ENCODE assay signal across 28 cellular contexts in genomic region chr2:222887124-222887523, GRCh38.
DNase-seq lines count a peak whose midpoint lies in the region; TF ChIP-seq lines count a peak whose summit lies in the region.
"Had no signal": no experiment of that assay in that cellular context is flagged by ENCODE, and none has a peak within 500 bp of the region (broad histone marks: within the 10 kb centered on the region; RNA-seq: fewer than 3 reads in every experiment).

No MANE protein-coding gene starts in this region.

- H3K36me3 Mint-ChIP-seq in nephron progenitor cell (ENCODE audit: low read depth) = peaks cover 42% of the 10 kb centered on the region
- peaks cover 30% of the 10 kb centered on the region for H3K36me3 Mint-ChIP-seq in activated T-cell treated with anti-CD3 and anti-CD28 coated beads, Interleukin-2, amount 50 U/mL, for 24 hours (ENCODE audit: low read depth)

- H3K27ac Mint-ChIP-seq in nephron progenitor cell = peak overlapping the region; percentile 10
- H3K27ac Mint-ChIP-seq in activated T-cell treated with anti-CD3 and anti-CD28 coated beads, Interleukin-2, amount 50 U/mL, for 24 hours = no peak overlapping the region
- H3K27ac Mint-ChIP-seq: activated CD4-positive, alpha-beta T cell treated with anti-CD3 and anti-CD28 coated beads, Interleukin-2, amount 10 ng/mL, durations not matched to agents 24 days and 14 days; brain; progenitor cell of endocrine pancreas had no signal

- no peak overlapping the region for H3K4me3 ChIP-seq in epithelial cell of esophagus (ENCODE audit: low read length)
- H3K4me3 ChIP-seq: BLaER1, HAP-1, tibial artery had no signal

- peak; percentile 44 for DNase-seq in ELR (ENCODE audit: low read depth)
- peak; percentile 43 for DNase-seq in HCEC 1CT
- peak; percentile 91 for DNase-seq in epithelial cell of esophagus (ENCODE audit: low read depth)
- no peak for DNase-seq in nephron progenitor cell
- no peak for DNase-seq in activated T-cell treated with anti-CD3 and anti-CD28 coated beads, Interleukin-2, amount 50 U/mL, for 24 hours
- DNase-seq in cerebellar nuclear complex (lab: John Stamatoyannopoulos, UW) = no peak
- no peak for DNase-seq in activated CD8-positive, alpha-beta memory T cell treated with anti-CD3 and anti-CD28 coated beads, Interleukin-2, amount 50 U/mL, for 4 hours
- DNase-seq: activated CD4-positive, alpha-beta T cell treated with anti-CD3 and anti-CD28 coated beads, Interleukin-2, amount 10 ng/mL, durations not matched to agents 24 days and 14 days; activated gamma-delta T cell treated with Interleukin-2 at 50 U/mL for 16 hours; activated T-cell treated with anti-CD3 and anti-CD28 coated beads, Interleukin-2, amount 50 U/mL, for 4 hours; DMS 273 treated with DMSO at 0.1 percent for 48 hours; glutamatergic neuron; Kasumi-1; left ventricle myocardium superior; naive B cell; NCI-H1417 treated with DMSO at 0.1 percent for 48 hours; NCI-H2029 treated with DMSO at 0.1 percent for 48 hours; NCI-H2227 treated with DMSO at 0.1 percent for 48 hours; NCI-H526 treated with DMSO at 0.1 percent for 48 hours; SIG-M5; stimulated activated CD4-positive, alpha-beta T cell treated with anti-CD3 and anti-CD28 coated beads, Interleukin-4, amount 100 ng/mL, for 1 hour; T-helper 9 cell; tibial artery; WERI-Rb-1 had no signal

- H3K9me3 Mint-ChIP-seq in nephron progenitor cell = peaks cover 17% of the 10 kb centered on the region
- no peaks in the 10 kb centered on the region for H3K9me3 Mint-ChIP-seq in activated T-cell treated with anti-CD3 and anti-CD28 coated beads, Interleukin-2, amount 50 U/mL, for 24 hours
- H3K9me3 Mint-ChIP-seq: activated CD4-positive, alpha-beta T cell treated with anti-CD3 and anti-CD28 coated beads, Interleukin-2, amount 10 ng/mL, durations not matched to agents 24 days and 14 days; activated T-cell treated with anti-CD3 and anti-CD28 coated beads, Interleukin-2, amount 50 U/mL, for 4 hours; naive B cell had no signal

- H3K27me3 Mint-ChIP-seq in nephron progenitor cell (ENCODE audit: low read depth, poor library complexity) = no peaks in the 10 kb centered on the region
- no peaks in the 10 kb centered on the region for H3K27me3 Mint-ChIP-seq in activated T-cell treated with anti-CD3 and anti-CD28 coated beads, Interleukin-2, amount 50 U/mL, for 24 hours
- H3K27me3 Mint-ChIP-seq: activated CD4-positive, alpha-beta T cell treated with anti-CD3 and anti-CD28 coated beads, Interleukin-2, amount 10 ng/mL, durations not matched to agents 24 days and 14 days; brain; naive B cell; progenitor cell of endocrine pancreas had no signal

- no peak for TF ChIP-seq CTCF in epithelial cell of esophagus (IDR thresholded peaks at IDR 0.05; ENCODE audit: insufficient read depth, low read depth, low read length, missing control alignments)
- no peak for TF ChIP-seq CTCF in nephron progenitor cell (IDR thresholded peaks at IDR 0.05)

- H3K4me3 Mint-ChIP-seq in nephron progenitor cell = no peak overlapping the region
- H3K4me3 Mint-ChIP-seq in activated T-cell treated with anti-CD3 and anti-CD28 coated beads, Interleukin-2, amount 50 U/mL, for 24 hours = no peak overlapping the region
- H3K4me3 Mint-ChIP-seq: activated CD4-positive, alpha-beta T cell treated with anti-CD3 and anti-CD28 coated beads, Interleukin-2, amount 10 ng/mL, durations not matched to agents 24 days and 14 days; activated T-cell treated with anti-CD3 and anti-CD28 coated beads, Interleukin-2, amount 50 U/mL, for 4 hours; naive B cell had no signal

- H3K4me1 Mint-ChIP-seq in nephron progenitor cell = peaks cover 23% of the 10 kb centered on the region
- peaks cover 46% of the 10 kb centered on the region for H3K4me1 Mint-ChIP-seq in activated T-cell treated with anti-CD3 and anti-CD28 coated beads, Interleukin-2, amount 50 U/mL, for 24 hours (ENCODE audit: low read depth)

Comparison
In these comparisons a context has a peak if more than half of its experiments do, and no peak if none do; other contexts are left out.
1. DNase-seq: peak in ELR (single experiment), HCEC 1CT (single experiment) and epithelial cell of esophagus (single experiment); none in nephron progenitor cell (single experiment), activated T-cell treated with anti-CD3 and anti-CD28 coated beads, Interleukin-2, amount 50 U/mL, for 24 hours (single experiment), cerebellar nuclear complex (0 of 2) and activated CD8-positive, alpha-beta memory T cell treated with anti-CD3 and anti-CD28 coated beads, Interleukin-2, amount 50 U/mL, for 4 hours (single experiment).